26 cellular contexts compared by ENCODE assay signal in the genomic region with DNA sequence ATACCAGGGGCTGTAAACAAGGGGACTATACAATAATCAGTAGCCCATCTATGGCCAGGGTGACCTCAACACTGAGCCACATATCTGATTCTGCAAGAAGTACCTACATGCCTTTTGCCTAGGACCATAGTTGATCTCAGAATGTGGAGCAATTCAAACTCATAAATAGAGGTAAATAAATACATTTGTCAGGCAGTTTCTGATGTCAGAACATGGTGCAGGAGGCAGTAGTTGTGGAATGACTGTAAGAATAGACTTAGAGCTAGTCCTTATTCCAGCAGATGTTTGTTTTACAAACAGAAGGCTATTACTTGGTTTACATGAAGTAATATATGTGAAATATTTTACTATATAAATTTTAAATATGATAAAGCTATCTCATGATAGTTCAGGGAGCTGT.
DNase-seq lines count a peak whose midpoint lies in the region; ATAC-seq, FAIRE-seq and TF ChIP-seq lines count a peak whose summit lies in the region.
"Had no signal": no experiment of that assay in that cellular context is flagged by ENCODE, and none has a peak within 500 bp of the region (broad histone marks: within the 10 kb centered on the region; RNA-seq: fewer than 3 reads in every experiment).

No MANE protein-coding gene starts in this region.

- H3K4me3 ChIP-seq in K562 (no peak overlapping the region), fibroblast of villous mesenchyme (ENCODE audit: low read depth, low read length) (no peak overlapping the region)
- H3K4me3 ChIP-seq: left ventricle myocardium inferior, psoas muscle, vagina had no signal

- H4K20me1 ChIP-seq in K562 (replicated peaks; ENCODE audit: control insufficient read depth, insufficient read depth, low read length): no peaks in the 10 kb centered on the region

- in situ Hi-C loops in K562 (cut with MboI): no loop called here

- H3K9me1 ChIP-seq in K562 (ENCODE audit: control insufficient read depth, insufficient read depth, low read length): no peaks in the 10 kb centered on the region

- H3K9me3 ChIP-seq in K562 (replicated peaks; ENCODE audit: control insufficient read depth, insufficient read depth, low read depth, low read length): no peaks in the 10 kb centered on the region
- H3K9me3 ChIP-seq: psoas muscle, vagina had no signal

- ATAC-seq in K562 (no peak), HG03175 (IDR thresholded peaks at IDR 0.05; ENCODE audit: unreplicated experiment) (no peak)
- ATAC-seq: naive thymus-derived CD4-positive, alpha-beta T cell; psoas muscle; stimulated activated naive CD8-positive, alpha-beta T cell treated with anti-CD3 and anti-CD28 coated beads, Interleukin-15, amount 100 ng/mL, for 72 hours had no signal

- TF ChIP-seq RAD21 in K562 (CRISPR knock-in tag; conservative IDR thresholded peaks at IDR 0.05 in 1 of 2, IDR thresholded peaks at IDR 0.05 in 1 of 2): no peak

- peaks cover 0 to 5% of the 10 kb centered on the region in 2 experiments; a peak in 2 of 5 replicates for H3K4me1 ChIP-seq in K562 (replicated peaks in 1 of 2; ENCODE audit: control insufficient read depth in 2 of 2, insufficient read depth in 2 of 2, low read length in 2 of 2)
- H3K4me1 ChIP-seq: left ventricle myocardium inferior, psoas muscle, vagina had no signal

- peak overlapping the region; percentile 19; the same call in 1 of the 3 replicates for H3K27ac ChIP-seq in K562 (ENCODE audit: extremely low read depth, low read depth, low read length)
- H3K27ac ChIP-seq: 22Rv1, left ventricle myocardium inferior, psoas muscle, vagina had no signal

- no peak overlapping the region for H3K4me2 ChIP-seq in K562 (ENCODE audit: insufficient read depth, low read length)

- H3K9ac ChIP-seq in K562 (ENCODE audit: insufficient read depth in 1 of 2, low read depth in 2 of 2, low read length in 2 of 2): no peak overlapping the region

- TF ChIP-seq CTCF in K562 (IDR thresholded peaks at IDR 0.05 in 2 of 3, conservative IDR thresholded peaks at IDR 0.05 in 1 of 3; ENCODE audit: insufficient read depth in 2 of 3, low read depth in 1 of 3, low read length in 3 of 3) (no peak), fibroblast of villous mesenchyme (IDR thresholded peaks at IDR 0.05; ENCODE audit: insufficient read depth, low read depth, low read length) (no peak)

- TF ChIP-seq POLR2A in K562 (conservative IDR thresholded peaks at IDR 0.05): no peak

- intact Hi-C loops in K562 (cut with micrococcal nuclease): no loop called here

- BruUV-seq in K562 (replicated peaks; lab: Mats Ljungman, UMichigan): no TSS peak

- H3K36me3 ChIP-seq in K562 (ENCODE audit: control insufficient read depth, insufficient read depth, low read length): no peaks in the 10 kb centered on the region
- H3K36me3 ChIP-seq: left ventricle myocardium inferior, vagina had no signal

- DNase-seq in DMS53 (lab: John Stamatoyannopoulos, UW) (peak; percentile 3), DMS53 treated with DMSO at 0.1 percent for 48 hours (lab: John Stamatoyannopoulos, UW; ENCODE audit: unreplicated experiment) (no peak), K562 (ENCODE audit: extremely low read depth in 1 of 4, low spot score in 3 of 4) (no peak), fibroblast of villous mesenchyme (ENCODE audit: low read depth) (peak; percentile 42), activated T-cell treated with anti-CD3 and anti-CD28 coated beads for 4 hours (no peak), anterior cingulate cortex (lab: John Stamatoyannopoulos, UW) (no peak)
- DNase-seq in central memory CD4-positive, alpha-beta T cell: no peak
- DNase-seq: activated CD4-positive, alpha-beta T cell treated with anti-CD3 and anti-CD28 coated beads for 4 hours; activated CD8-positive, alpha-beta memory T cell treated with anti-CD3 and anti-CD28 coated beads for 24 hours; activated gamma-delta T cell treated with Interleukin-2 at 50 U/mL for 16 hours; activated T-cell treated with anti-CD3 and anti-CD28 coated beads, Interleukin-2, amount 50 U/mL, for 1 hour; AML-193; effector memory CD4-positive, alpha-beta T cell; GDM1; Kasumi-1; left ventricle myocardium inferior; MV-4-11; naive thymus-derived CD4-positive, alpha-beta T cell; NCI-H1436 treated with DMSO at 0.1 percent for 48 hours; NCI-H2107; psoas muscle; stimulated activated naive CD8-positive, alpha-beta T cell treated with anti-CD3 and anti-CD28 coated beads, Interleukin-15, amount 100 ng/mL, for 72 hours had no signal

- FAIRE-seq in K562 (lab: Jason Lieb, UNC): no peak
- FAIRE-seq: colon had no signal

- H2AFZ ChIP-seq in K562 (ENCODE audit: low read depth, low read length): no peak overlapping the region

- H3K79me2 ChIP-seq in K562 (ENCODE audit: control insufficient read depth, insufficient read depth, low read length): no peaks in the 10 kb centered on the region

- no peak for TF ChIP-seq EP300 in K562 (IDR thresholded peaks at IDR 0.05; ENCODE audit: low read length)

- H3K27me3 ChIP-seq in K562 (ENCODE audit: control insufficient read depth in 2 of 2, insufficient read depth in 2 of 2, low read length in 2 of 2): no peaks in the 10 kb centered on the region
- H3K27me3 ChIP-seq: vagina had no signal

- POLR2A ChIA-PET in K562 (lab: Yijun Ruan, JAX): interaction anchor here (0.6 kb wide), 1 partner anchor 169 kb away, joined by 4 read pairs; no protein-coding TSS in a partner anchor

- CTCF ChIA-PET in K562 (lab: Yijun Ruan, JAX; ENCODE audit: low intra/inter-chr PET ratio): no interaction called here

TF ChIP-seq in K562, 482 proteins besides CTCF, POLR2A, EP300 and RAD21 (continues in another document):
- no peak for TF ChIP-seq ZNF384 (IDR thresholded peaks at IDR 0.05; ENCODE audit: low read depth, low read length)
- no peak for TF ChIP-seq RNF2 (IDR thresholded peaks at IDR 0.05)
- TF ChIP-seq, protein P1, sequence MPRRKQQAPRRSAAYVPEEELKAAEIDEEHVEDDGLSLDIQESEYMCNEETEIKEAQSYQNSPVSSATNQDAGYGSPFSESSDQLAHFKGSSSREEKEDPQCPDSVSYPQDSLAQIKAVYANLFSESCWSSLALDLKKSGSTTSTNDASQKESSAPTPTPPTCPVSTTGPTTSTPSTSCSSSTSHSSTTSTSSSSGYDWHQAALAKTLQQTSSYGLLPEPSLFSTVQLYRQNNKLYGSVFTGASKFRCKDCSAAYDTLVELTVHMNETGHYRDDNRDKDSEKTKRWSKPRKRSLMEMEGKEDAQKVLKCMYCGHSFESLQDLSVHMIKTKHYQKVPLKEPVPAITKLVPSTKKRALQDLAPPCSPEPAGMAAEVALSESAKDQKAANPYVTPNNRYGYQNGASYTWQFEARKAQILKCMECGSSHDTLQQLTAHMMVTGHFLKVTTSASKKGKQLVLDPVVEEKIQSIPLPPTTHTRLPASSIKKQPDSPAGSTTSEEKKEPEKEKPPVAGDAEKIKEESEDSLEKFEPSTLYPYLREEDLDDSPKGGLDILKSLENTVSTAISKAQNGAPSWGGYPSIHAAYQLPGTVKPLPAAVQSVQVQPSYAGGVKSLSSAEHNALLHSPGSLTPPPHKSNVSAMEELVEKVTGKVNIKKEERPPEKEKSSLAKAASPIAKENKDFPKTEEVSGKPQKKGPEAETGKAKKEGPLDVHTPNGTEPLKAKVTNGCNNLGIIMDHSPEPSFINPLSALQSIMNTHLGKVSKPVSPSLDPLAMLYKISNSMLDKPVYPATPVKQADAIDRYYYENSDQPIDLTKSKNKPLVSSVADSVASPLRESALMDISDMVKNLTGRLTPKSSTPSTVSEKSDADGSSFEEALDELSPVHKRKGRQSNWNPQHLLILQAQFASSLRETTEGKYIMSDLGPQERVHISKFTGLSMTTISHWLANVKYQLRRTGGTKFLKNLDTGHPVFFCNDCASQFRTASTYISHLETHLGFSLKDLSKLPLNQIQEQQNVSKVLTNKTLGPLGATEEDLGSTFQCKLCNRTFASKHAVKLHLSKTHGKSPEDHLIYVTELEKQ (CRISPR knock-in tag; IDR thresholded peaks at IDR 0.05): no peak
- TF ChIP-seq TRIM24 (IDR thresholded peaks at IDR 0.05): no peak
- TF ChIP-seq ZNF766 (CRISPR knock-in tag; conservative IDR thresholded peaks at IDR 0.05): no peak
- TF ChIP-seq ZNF445 (CRISPR knock-in tag; IDR thresholded peaks at IDR 0.05; ENCODE audit: low read depth): no peak
- no peak for TF ChIP-seq ZNF354B (CRISPR knock-in tag; IDR thresholded peaks at IDR 0.05)
- TF ChIP-seq, protein P2, sequence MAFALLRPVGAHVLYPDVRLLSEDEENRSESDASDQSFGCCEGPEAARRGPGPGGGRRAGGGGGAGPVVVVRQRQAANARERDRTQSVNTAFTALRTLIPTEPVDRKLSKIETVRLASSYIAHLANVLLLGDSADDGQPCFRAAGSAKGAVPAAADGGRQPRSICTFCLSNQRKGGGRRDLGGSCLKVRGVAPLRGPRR (CRISPR knock-in tag; IDR thresholded peaks at IDR 0.05): no peak
- TF ChIP-seq, protein P3, sequence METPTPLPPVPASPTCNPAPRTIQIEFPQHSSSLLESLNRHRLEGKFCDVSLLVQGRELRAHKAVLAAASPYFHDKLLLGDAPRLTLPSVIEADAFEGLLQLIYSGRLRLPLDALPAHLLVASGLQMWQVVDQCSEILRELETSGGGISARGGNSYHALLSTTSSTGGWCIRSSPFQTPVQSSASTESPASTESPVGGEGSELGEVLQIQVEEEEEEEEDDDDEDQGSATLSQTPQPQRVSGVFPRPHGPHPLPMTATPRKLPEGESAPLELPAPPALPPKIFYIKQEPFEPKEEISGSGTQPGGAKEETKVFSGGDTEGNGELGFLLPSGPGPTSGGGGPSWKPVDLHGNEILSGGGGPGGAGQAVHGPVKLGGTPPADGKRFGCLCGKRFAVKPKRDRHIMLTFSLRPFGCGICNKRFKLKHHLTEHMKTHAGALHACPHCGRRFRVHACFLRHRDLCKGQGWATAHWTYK (CRISPR knock-in tag; IDR thresholded peaks at IDR 0.05): no peak
- no peak for TF ChIP-seq MEF2A (IDR thresholded peaks at IDR 0.05; ENCODE audit: control insufficient read depth, low read depth, low read length)
- no peak for TF ChIP-seq CBFA2T2 (conservative IDR thresholded peaks at IDR 0.05)
- no peak for TF ChIP-seq ZNF584 (CRISPR knock-in tag; IDR thresholded peaks at IDR 0.05; ENCODE audit: low read depth)
- TF ChIP-seq MTA1 (IDR thresholded peaks at IDR 0.05; ENCODE audit: borderline replicate concordance): no peak
- no peak for TF ChIP-seq CHD1 (IDR thresholded peaks at IDR 0.05; ENCODE audit: low read length)
- TF ChIP-seq NFRKB (IDR thresholded peaks at IDR 0.05; ENCODE audit: low read depth): no peak
- TF ChIP-seq SUPT5H (IDR thresholded peaks at IDR 0.05): no peak

Comparison
In these comparisons a context has a peak if more than half of its experiments do, and no peak if none do; other contexts are left out.
1. DNase-seq: peak in DMS53 (single experiment) and fibroblast of villous mesenchyme (single experiment); none in DMS53 treated with DMSO at 0.1 percent for 48 hours (single experiment), K562 (0 of 4), activated T-cell treated with anti-CD3 and anti-CD28 coated beads for 4 hours (single experiment), anterior cingulate cortex (0 of 58) and central memory CD4-positive, alpha-beta T cell (single experiment).